In the genomic region with DNA sequence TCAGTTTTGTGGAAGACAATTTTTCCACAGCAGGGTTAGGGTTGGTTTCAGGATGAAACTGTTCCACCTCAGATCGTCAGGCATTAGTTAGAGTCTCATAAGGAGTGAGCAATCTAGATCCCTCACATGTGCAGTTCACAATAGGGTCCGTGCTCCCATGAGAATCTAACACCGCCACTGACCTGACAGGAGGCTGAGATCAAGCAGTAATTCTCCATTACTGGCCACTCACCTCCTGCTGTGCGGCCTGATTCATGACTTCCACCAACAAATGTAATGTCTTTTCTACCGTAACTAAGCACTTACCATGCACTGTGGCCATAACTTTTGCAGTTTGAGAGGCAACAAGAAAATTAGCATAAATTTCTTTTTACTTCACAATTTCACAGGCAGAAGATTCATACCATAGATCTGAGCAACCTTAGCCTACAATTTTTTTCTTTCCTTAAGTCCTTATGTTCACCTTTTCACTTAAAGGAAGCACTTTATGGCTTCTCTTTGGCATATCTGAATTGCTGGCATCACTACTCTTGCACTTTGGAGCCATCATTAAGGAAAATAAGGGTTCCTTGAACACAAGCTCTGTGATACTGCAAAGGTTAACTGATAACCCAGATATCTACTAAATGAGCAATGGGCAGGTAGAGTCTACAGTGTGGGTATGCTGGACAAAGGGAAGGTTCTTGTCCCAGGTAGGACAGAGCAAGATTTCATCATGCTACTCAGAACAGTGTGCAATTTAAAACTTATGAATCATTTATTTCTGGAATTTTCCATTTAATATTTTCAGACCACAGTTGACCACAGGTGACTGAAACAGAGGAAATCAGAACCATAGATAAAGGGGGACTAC, we compare ENCODE assay signal across 14 cellular contexts.
A peak's percentile ranks its signal among the peaks of the same experiment; 100 is the strongest.
DNase-seq lines count a peak whose midpoint lies in the region; ATAC-seq and TF ChIP-seq lines count a peak whose summit lies in the region.
"Had no signal": no experiment of that assay in that cellular context is flagged by ENCODE, and none has a peak within 500 bp of the region (broad histone marks: within the 10 kb centered on the region; RNA-seq: fewer than 3 reads in every experiment).

No MANE protein-coding gene starts in this region.

- H3K27ac ChIP-seq in HEK293 (ENCODE audit: extremely low read depth, low read depth, low read length) (no peak overlapping the region), OCI-LY3 (ENCODE audit: low read length) (no peak overlapping the region), suprapubic skin (no peak overlapping the region), esophagus muscularis mucosa (replicated peaks in 1 of 4) (no peak overlapping the region)
- H3K27ac ChIP-seq: neutrophil, stomach, VCaP had no signal

- H3K27me3 ChIP-seq in OCI-LY3 (ENCODE audit: low read depth, low read length) (peaks cover 36% of the 10 kb centered on the region), suprapubic skin (no peaks in the 10 kb centered on the region), esophagus muscularis mucosa (no peaks in the 10 kb centered on the region)
- H3K27me3 ChIP-seq: neutrophil, stomach had no signal

- H3K9me3 ChIP-seq in HEK293 (ENCODE audit: control insufficient read depth, insufficient read depth, low read depth, low read length) (no peaks in the 10 kb centered on the region), OCI-LY3 (ENCODE audit: insufficient read depth, low read length) (no peaks in the 10 kb centered on the region), suprapubic skin (no peaks in the 10 kb centered on the region), esophagus muscularis mucosa (no peaks in the 10 kb centered on the region)
- H3K9me3 ChIP-seq: neutrophil, stomach had no signal

- no peak overlapping the region for H3K9ac ChIP-seq in OCI-LY3 (ENCODE audit: low read length)

- TF ChIP-seq EP300 in suprapubic skin (IDR thresholded peaks at IDR 0.05) (no peak), esophagus muscularis mucosa (IDR thresholded peaks at IDR 0.05) (no peak)

- no peak for TF ChIP-seq CTCF in HEK293 (tag by site-specific recombination; IDR thresholded peaks at IDR 0.05)
- TF ChIP-seq CTCF in OCI-LY3 (IDR thresholded peaks at IDR 0.05; ENCODE audit: low read depth, low read length): no peak
- no peak for TF ChIP-seq CTCF in suprapubic skin (IDR thresholded peaks at IDR 0.05)
- no peak for TF ChIP-seq CTCF in esophagus muscularis mucosa (IDR thresholded peaks at IDR 0.05)

- H3K27me3 Mint-ChIP-seq in memory B cell: no peaks in the 10 kb centered on the region
- H3K27me3 Mint-ChIP-seq: activated naive CD8-positive, alpha-beta T cell had no signal

- 96% methylated on average over 5 of the region's 5 CpGs for WGBS in suprapubic skin
- 88% methylated on average over 5 of the region's 5 CpGs for WGBS in esophagus muscularis mucosa

- peaks cover 3% of the 10 kb centered on the region; the same call in 1 of the 2 replicates for H3K4me1 ChIP-seq in HEK293 (ENCODE audit: control insufficient read depth, insufficient read depth, low read length)
- H3K4me1 ChIP-seq in OCI-LY3 (ENCODE audit: low read length): peaks cover 8% of the 10 kb centered on the region
- H3K4me1 ChIP-seq in suprapubic skin: peaks cover 21% of the 10 kb centered on the region
- peaks cover 6 to 15% (median 7%) of the 10 kb centered on the region in 4 donors for H3K4me1 ChIP-seq in esophagus muscularis mucosa

- H4K20me1 ChIP-seq in OCI-LY3 (ENCODE audit: insufficient read depth, low read length): no peaks in the 10 kb centered on the region

- H3K36me3 Mint-ChIP-seq in memory B cell: peaks cover 7% of the 10 kb centered on the region

- peak overlapping the region; percentile 27; the same call in 1 of the 2 replicates for H3K4me2 ChIP-seq in OCI-LY3 (ENCODE audit: low read length)

- H3K79me2 ChIP-seq in OCI-LY3 (ENCODE audit: low read length): no peaks in the 10 kb centered on the region

- H3K36me3 ChIP-seq in HEK293 (ENCODE audit: control insufficient read depth in 2 of 2, insufficient read depth in 1 of 2, low read length in 2 of 2): no peaks in the 10 kb centered on the region
- H3K36me3 ChIP-seq in OCI-LY3 (replicated peaks; ENCODE audit: low read depth, low read length): no peaks in the 10 kb centered on the region
- H3K36me3 ChIP-seq in suprapubic skin: no peaks in the 10 kb centered on the region
- H3K36me3 ChIP-seq in esophagus muscularis mucosa: no peaks in the 10 kb centered on the region
- H3K36me3 ChIP-seq: neutrophil, stomach had no signal

- DNase-seq in memory B cell (ENCODE audit: low spot score in 2 of 2) (no peak), suprapubic skin (ENCODE audit: low spot score in 2 of 2) (no peak), esophagus muscularis mucosa (ENCODE audit: extremely low spot score) (no peak), GDM1 (lab: John Stamatoyannopoulos, UW) (no peak)
- no peak for DNase-seq in stimulated activated CD4-positive, alpha-beta T cell treated with anti-CD3 and anti-CD28 coated beads, Interleukin-4, amount 100 ng/mL, for 4 hours
- DNase-seq: DMS153; effector memory CD4-positive, alpha-beta T cell; stomach had no signal

- peaks cover 3% of the 10 kb centered on the region for H3K9me3 Mint-ChIP-seq in memory B cell

- POLR2A ChIA-PET in HEK293 (lab: Yijun Ruan, JAX): no interaction called here

- H2AFZ ChIP-seq in OCI-LY3 (ENCODE audit: low read depth, low read length): no peak overlapping the region

- intact Hi-C loops in esophagus muscularis mucosa (cut with DNase I): no loop called here

- peak overlapping the region; percentile 92 for H3K27ac Mint-ChIP-seq in memory B cell
- H3K27ac Mint-ChIP-seq: activated naive CD8-positive, alpha-beta T cell had no signal

- CTCF ChIA-PET in HEK293 (lab: Yijun Ruan, JAX): interaction anchor here (0.7 kb wide), 1 partner anchor 45 kb away, joined by 8 read pairs; no protein-coding TSS in a partner anchor

- no peak for TF ChIP-seq POLR2A in suprapubic skin (IDR thresholded peaks at IDR 0.05)
- TF ChIP-seq POLR2A in esophagus muscularis mucosa (IDR thresholded peaks at IDR 0.05; ENCODE audit: low read depth): no peak

- peak overlapping the region; percentile 41 for H3K4me3 Mint-ChIP-seq in memory B cell
- H3K4me3 Mint-ChIP-seq: activated naive CD8-positive, alpha-beta T cell had no signal

- H3K4me3 ChIP-seq in HEK293 (ENCODE audit: low read depth, low read length): no peak overlapping the region
- no peak overlapping the region for H3K4me3 ChIP-seq in OCI-LY3 (ENCODE audit: low read length)
- no peak overlapping the region for H3K4me3 ChIP-seq in suprapubic skin
- H3K4me3 ChIP-seq in esophagus muscularis mucosa: no peak overlapping the region
- H3K4me3 ChIP-seq: stomach had no signal

- ATAC-seq in GM18511 (IDR thresholded peaks at IDR 0.05; ENCODE audit: unreplicated experiment): peak; percentile 49
- no peak for ATAC-seq in memory B cell (ENCODE audit: low read depth)

- H3K4me1 Mint-ChIP-seq in memory B cell: peaks cover 54% of the 10 kb centered on the region

TF ChIP-seq in HEK293, 187 proteins besides CTCF, POLR2A, EP300 and RAD21 (continues in another document):
- no peak for TF ChIP-seq EGR2 (tag by site-specific recombination; IDR thresholded peaks at IDR 0.05; ENCODE audit: low read depth)
- TF ChIP-seq, protein P1, sequence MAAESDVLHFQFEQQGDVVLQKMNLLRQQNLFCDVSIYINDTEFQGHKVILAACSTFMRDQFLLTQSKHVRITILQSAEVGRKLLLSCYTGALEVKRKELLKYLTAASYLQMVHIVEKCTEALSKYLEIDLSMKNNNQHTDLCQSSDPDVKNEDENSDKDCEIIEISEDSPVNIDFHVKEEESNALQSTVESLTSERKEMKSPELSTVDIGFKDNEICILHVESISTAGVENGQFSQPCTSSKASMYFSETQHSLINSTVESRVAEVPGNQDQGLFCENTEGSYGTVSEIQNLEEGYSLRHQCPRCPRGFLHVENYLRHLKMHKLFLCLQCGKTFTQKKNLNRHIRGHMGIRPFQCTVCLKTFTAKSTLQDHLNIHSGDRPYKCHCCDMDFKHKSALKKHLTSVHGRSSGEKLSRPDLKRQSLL (tag by site-specific recombination; IDR thresholded peaks at IDR 0.05): no peak
- TF ChIP-seq ZNF114 (tag by site-specific recombination; IDR thresholded peaks at IDR 0.05): no peak
- peak; percentile 40; the same call in 1 of the 2 replicates for TF ChIP-seq ZNF423 (tag by site-specific recombination; IDR thresholded peaks at IDR 0.05)
- TF ChIP-seq, protein P2, sequence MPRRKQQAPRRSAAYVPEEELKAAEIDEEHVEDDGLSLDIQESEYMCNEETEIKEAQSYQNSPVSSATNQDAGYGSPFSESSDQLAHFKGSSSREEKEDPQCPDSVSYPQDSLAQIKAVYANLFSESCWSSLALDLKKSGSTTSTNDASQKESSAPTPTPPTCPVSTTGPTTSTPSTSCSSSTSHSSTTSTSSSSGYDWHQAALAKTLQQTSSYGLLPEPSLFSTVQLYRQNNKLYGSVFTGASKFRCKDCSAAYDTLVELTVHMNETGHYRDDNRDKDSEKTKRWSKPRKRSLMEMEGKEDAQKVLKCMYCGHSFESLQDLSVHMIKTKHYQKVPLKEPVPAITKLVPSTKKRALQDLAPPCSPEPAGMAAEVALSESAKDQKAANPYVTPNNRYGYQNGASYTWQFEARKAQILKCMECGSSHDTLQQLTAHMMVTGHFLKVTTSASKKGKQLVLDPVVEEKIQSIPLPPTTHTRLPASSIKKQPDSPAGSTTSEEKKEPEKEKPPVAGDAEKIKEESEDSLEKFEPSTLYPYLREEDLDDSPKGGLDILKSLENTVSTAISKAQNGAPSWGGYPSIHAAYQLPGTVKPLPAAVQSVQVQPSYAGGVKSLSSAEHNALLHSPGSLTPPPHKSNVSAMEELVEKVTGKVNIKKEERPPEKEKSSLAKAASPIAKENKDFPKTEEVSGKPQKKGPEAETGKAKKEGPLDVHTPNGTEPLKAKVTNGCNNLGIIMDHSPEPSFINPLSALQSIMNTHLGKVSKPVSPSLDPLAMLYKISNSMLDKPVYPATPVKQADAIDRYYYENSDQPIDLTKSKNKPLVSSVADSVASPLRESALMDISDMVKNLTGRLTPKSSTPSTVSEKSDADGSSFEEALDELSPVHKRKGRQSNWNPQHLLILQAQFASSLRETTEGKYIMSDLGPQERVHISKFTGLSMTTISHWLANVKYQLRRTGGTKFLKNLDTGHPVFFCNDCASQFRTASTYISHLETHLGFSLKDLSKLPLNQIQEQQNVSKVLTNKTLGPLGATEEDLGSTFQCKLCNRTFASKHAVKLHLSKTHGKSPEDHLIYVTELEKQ (tag by site-specific recombination; IDR thresholded peaks at IDR 0.05; ENCODE audit: borderline replicate concordance): no peak
- TF ChIP-seq FEZF1 (tag by site-specific recombination; IDR thresholded peaks at IDR 0.05): 0 out of 2 replicates have a peak, but pooled peaks have one; percentile 22
- TF ChIP-seq ZNF76 (tag by site-specific recombination; IDR thresholded peaks at IDR 0.05; ENCODE audit: borderline replicate concordance, low read depth): no peak
